ENCODE assay signal across 1 cellular context in the genomic region with DNA sequence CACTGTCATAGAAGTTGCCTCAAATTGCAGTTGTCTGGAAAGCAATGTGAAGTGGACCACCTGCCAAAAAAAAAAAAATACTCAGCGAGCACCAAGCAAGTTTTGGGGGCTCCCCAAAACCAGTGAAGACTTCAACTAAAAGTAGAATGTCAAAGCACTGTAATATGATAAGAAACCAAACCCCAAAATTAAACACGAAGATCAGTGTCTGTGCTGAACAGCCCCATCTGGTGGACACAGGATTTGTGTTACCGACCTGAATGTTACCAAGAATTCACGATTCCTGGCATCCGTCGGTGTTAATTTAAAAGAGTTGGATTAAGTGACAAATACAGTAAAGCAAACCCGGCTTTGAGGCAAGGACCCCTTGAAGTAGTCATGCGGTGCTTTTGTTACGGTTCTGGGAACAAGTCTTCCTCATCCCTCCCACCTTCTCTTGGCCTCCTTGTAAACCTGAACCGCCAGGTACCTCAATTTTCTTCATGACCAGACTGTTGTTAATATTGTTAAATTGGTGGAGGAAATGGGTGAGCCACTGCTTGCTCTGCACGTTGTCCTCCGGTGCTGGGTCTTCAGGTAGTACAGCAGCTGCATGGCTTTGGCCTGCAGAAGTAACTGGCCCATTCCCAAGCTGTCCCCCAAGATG.
TF ChIP-seq lines count a peak whose summit lies in the region.

No MANE protein-coding gene starts in this region.

TF ChIP-seq in HepG2, 621 proteins besides CTCF, POLR2A, EP300 and RAD21 (continued from another document and continues in another):
- TF ChIP-seq, protein P1, sequence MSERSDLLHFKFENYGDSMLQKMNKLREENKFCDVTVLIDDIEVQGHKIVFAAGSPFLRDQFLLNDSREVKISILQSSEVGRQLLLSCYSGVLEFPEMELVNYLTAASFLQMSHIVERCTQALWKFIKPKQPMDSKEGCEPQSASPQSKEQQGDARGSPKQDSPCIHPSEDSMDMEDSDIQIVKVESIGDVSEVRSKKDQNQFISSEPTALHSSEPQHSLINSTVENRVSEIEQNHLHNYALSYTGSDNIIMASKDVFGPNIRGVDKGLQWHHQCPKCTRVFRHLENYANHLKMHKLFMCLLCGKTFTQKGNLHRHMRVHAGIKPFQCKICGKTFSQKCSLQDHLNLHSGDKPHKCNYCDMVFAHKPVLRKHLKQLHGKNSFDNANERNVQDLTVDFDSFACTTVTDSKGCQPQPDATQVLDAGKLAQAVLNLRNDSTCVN (CRISPR knock-in tag; IDR thresholded peaks at IDR 0.05; ENCODE audit: borderline replicate concordance) = no peak
- TF ChIP-seq ZNF879 (CRISPR knock-in tag; IDR thresholded peaks at IDR 0.05) (no peak), KDM1A (CRISPR knock-in tag; IDR thresholded peaks at IDR 0.05) (no peak), TEAD3 (CRISPR knock-in tag; optimal IDR thresholded peaks at IDR 0.05; ENCODE audit: borderline replicate concordance) (peak; percentile 44), DR1 (CRISPR knock-in tag; IDR thresholded peaks at IDR 0.05) (no peak), CSRNP2 (CRISPR knock-in tag; conservative IDR thresholded peaks at IDR 0.05; ENCODE audit: low read depth) (no peak), HOXA5 (CRISPR knock-in tag; IDR thresholded peaks at IDR 0.05) (0 out of 2 replicates have a peak, but pooled peaks have one; percentile 17), ZNF280B (CRISPR knock-in tag; IDR thresholded peaks at IDR 0.05; ENCODE audit: borderline replicate concordance) (no peak), JDP2 (CRISPR knock-in tag; IDR thresholded peaks at IDR 0.05; ENCODE audit: borderline replicate concordance) (no peak), FOXK2 (IDR thresholded peaks at IDR 0.05) (no peak), NKX3-1 (CRISPR knock-in tag; IDR thresholded peaks at IDR 0.05) (no peak), ZNF530 (CRISPR knock-in tag; IDR thresholded peaks at IDR 0.05; ENCODE audit: low read depth) (no peak), ZNF724P (CRISPR knock-in tag; IDR thresholded peaks at IDR 0.05; ENCODE audit: borderline replicate concordance) (peak; percentile 46; the same call in 1 of the 2 replicates), ZNF562 (CRISPR knock-in tag; IDR thresholded peaks at IDR 0.05; ENCODE audit: borderline replicate concordance) (no peak), STAT5B (CRISPR knock-in tag; IDR thresholded peaks at IDR 0.05) (no peak), ZNF549 (CRISPR knock-in tag; IDR thresholded peaks at IDR 0.05) (no peak), ZNF850 (CRISPR knock-in tag; conservative IDR thresholded peaks at IDR 0.05) (no peak), ZSCAN21 (CRISPR knock-in tag; IDR thresholded peaks at IDR 0.05; ENCODE audit: borderline replicate concordance) (no peak), ZNF331 (CRISPR knock-in tag; IDR thresholded peaks at IDR 0.05) (no peak), ATM (IDR thresholded peaks at IDR 0.05; ENCODE audit: borderline replicate concordance) (no peak), TCF7L2 (IDR thresholded peaks at IDR 0.05; ENCODE audit: low read depth, low read length) (no peak), CHCHD3 (CRISPR knock-in tag; IDR thresholded peaks at IDR 0.05) (no peak), LCORL (IDR thresholded peaks at IDR 0.05) (no peak), LCORL (CRISPR knock-in tag; IDR thresholded peaks at IDR 0.05) (no peak), IKZF1 (IDR thresholded peaks at IDR 0.05) (no peak), TBX2 (CRISPR knock-in tag; IDR thresholded peaks at IDR 0.05; ENCODE audit: borderline replicate concordance) (no peak), ZNF614 (CRISPR knock-in tag; IDR thresholded peaks at IDR 0.05; ENCODE audit: borderline replicate concordance) (0 out of 2 replicates have a peak, but pooled peaks have one; percentile 39), ZNF605 (CRISPR knock-in tag; IDR thresholded peaks at IDR 0.05) (0 out of 2 replicates have a peak, but pooled peaks have one; percentile 44), KMT2B (CRISPR knock-in tag; IDR thresholded peaks at IDR 0.05) (no peak), BRCA1 (CRISPR knock-in tag; IDR thresholded peaks at IDR 0.05) (no peak), PHB2 (IDR thresholded peaks at IDR 0.05; ENCODE audit: partially characterized antibody) (no peak), ZNF256 (CRISPR knock-in tag; conservative IDR thresholded peaks at IDR 0.05) (no peak), PAX8 (CRISPR knock-in tag; IDR thresholded peaks at IDR 0.05; ENCODE audit: borderline replicate concordance) (no peak), ZNF646 (CRISPR knock-in tag; IDR thresholded peaks at IDR 0.05) (0 out of 2 replicates have a peak, but pooled peaks have one; percentile 20), TOPORS (CRISPR knock-in tag; IDR thresholded peaks at IDR 0.05) (no peak), ZZZ3 (CRISPR knock-in tag; IDR thresholded peaks at IDR 0.05; ENCODE audit: borderline replicate concordance) (no peak), BORCS8-MEF2B (CRISPR knock-in tag; IDR thresholded peaks at IDR 0.05) (0 out of 2 replicates have a peak, but pooled peaks have one; percentile 39), FOXP4 (CRISPR knock-in tag; IDR thresholded peaks at IDR 0.05) (no peak), NFYC (CRISPR knock-in tag; IDR thresholded peaks at IDR 0.05) (no peak), SOX6 (IDR thresholded peaks at IDR 0.05) (no peak), SOX6 (CRISPR knock-in tag; IDR thresholded peaks at IDR 0.05) (peak; percentile 38; the same call in 1 of the 2 replicates), ERF (CRISPR knock-in tag; IDR thresholded peaks at IDR 0.05) (peak; percentile 62; the same call in 1 of the 2 replicates), NR2F6 (IDR thresholded peaks at IDR 0.05) (no peak), NR2F6 (CRISPR knock-in tag; IDR thresholded peaks at IDR 0.05) (0 out of 2 replicates have a peak, but pooled peaks have one; percentile 22)
- TF ChIP-seq, protein P2, sequence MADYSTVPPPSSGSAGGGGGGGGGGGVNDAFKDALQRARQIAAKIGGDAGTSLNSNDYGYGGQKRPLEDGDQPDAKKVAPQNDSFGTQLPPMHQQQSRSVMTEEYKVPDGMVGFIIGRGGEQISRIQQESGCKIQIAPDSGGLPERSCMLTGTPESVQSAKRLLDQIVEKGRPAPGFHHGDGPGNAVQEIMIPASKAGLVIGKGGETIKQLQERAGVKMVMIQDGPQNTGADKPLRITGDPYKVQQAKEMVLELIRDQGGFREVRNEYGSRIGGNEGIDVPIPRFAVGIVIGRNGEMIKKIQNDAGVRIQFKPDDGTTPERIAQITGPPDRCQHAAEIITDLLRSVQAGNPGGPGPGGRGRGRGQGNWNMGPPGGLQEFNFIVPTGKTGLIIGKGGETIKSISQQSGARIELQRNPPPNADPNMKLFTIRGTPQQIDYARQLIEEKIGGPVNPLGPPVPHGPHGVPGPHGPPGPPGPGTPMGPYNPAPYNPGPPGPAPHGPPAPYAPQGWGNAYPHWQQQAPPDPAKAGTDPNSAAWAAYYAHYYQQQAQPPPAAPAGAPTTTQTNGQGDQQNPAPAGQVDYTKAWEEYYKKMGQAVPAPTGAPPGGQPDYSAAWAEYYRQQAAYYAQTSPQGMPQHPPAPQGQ (CRISPR knock-in tag; IDR thresholded peaks at IDR 0.05; ENCODE audit: borderline replicate concordance) = no peak
- TF ChIP-seq, protein P3, sequence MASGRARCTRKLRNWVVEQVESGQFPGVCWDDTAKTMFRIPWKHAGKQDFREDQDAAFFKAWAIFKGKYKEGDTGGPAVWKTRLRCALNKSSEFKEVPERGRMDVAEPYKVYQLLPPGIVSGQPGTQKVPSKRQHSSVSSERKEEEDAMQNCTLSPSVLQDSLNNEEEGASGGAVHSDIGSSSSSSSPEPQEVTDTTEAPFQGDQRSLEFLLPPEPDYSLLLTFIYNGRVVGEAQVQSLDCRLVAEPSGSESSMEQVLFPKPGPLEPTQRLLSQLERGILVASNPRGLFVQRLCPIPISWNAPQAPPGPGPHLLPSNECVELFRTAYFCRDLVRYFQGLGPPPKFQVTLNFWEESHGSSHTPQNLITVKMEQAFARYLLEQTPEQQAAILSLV (CRISPR knock-in tag; IDR thresholded peaks at IDR 0.05; ENCODE audit: borderline replicate concordance) = no peak
- TF ChIP-seq, protein P4, sequence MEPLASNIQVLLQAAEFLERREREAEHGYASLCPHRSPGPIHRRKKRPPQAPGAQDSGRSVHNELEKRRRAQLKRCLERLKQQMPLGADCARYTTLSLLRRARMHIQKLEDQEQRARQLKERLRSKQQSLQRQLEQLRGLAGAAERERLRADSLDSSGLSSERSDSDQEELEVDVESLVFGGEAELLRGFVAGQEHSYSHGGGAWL (CRISPR knock-in tag; IDR thresholded peaks at IDR 0.05) = no peak
- TF ChIP-seq, protein P5, sequence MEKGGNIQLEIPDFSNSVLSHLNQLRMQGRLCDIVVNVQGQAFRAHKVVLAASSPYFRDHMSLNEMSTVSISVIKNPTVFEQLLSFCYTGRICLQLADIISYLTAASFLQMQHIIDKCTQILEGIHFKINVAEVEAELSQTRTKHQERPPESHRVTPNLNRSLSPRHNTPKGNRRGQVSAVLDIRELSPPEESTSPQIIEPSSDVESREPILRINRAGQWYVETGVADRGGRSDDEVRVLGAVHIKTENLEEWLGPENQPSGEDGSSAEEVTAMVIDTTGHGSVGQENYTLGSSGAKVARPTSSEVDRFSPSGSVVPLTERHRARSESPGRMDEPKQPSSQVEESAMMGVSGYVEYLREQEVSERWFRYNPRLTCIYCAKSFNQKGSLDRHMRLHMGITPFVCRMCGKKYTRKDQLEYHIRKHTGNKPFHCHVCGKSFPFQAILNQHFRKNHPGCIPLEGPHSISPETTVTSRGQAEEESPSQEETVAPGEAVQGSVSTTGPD (CRISPR knock-in tag; IDR thresholded peaks at IDR 0.05) = no peak
